ENCODE assay signal across 14 cellular contexts in the genomic region with DNA sequence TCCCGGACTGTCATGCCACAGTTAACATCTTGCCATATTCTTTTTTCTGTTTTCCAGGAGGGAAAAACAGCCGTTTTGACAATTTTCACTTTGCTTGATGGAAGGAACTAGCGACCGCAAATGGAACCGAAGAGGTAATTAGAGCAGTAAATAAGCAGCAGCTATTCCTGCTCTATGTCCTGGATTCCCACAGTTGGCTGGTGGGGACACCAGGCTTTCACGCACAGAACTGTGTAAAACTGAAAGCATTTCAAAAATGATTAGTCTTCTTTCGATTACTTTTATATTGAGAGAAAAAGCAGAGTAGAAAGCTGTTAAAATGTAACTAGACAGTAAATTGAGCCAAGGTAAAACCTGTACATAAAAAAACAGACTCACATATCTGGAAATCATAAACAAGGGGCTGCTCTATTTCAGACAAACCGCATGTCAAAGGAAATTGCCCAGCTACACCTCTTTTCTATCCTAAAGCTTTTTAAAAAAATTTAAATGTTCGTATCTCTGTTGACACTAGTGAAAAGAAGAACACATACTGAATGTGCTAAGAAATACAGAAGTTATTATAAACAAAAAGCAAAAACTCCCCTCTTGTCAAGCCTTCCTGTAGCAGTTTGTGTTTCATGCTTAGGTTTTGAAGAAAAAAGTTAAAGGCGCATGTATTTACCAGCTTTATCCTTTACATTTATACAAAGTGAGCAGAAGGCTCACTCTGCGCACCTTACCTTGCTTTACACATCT.
DNase-seq lines count a peak whose midpoint lies in the region; ATAC-seq and TF ChIP-seq lines count a peak whose summit lies in the region.
"Had no signal": no experiment of that assay in that cellular context is flagged by ENCODE, and none has a peak within 500 bp of the region (broad histone marks: within the 10 kb centered on the region; RNA-seq: fewer than 3 reads in every experiment).

No MANE protein-coding gene starts in this region.

- H3K4me3 Mint-ChIP-seq in progenitor cell of endocrine pancreas (ENCODE audit: low read depth), result no peak overlapping the region

- H3K9me3 Mint-ChIP-seq in progenitor cell of endocrine pancreas (ENCODE audit: low read depth), result no peaks in the 10 kb centered on the region

- H3K27me3 ChIP-seq in OCI-LY1 (ENCODE audit: insufficient read depth, low read length), result no peaks in the 10 kb centered on the region
- H3K27me3 ChIP-seq in effector memory CD4-positive, alpha-beta T cell (replicated peaks; ENCODE audit: control insufficient read depth, insufficient read depth, low read length, poor library complexity, severe bottlenecking), result no peaks in the 10 kb centered on the region
- H3K27me3 ChIP-seq in rectal smooth muscle tissue (ENCODE audit: control insufficient read depth, insufficient read depth, low read length), result no peaks in the 10 kb centered on the region
- H3K27me3 ChIP-seq: adrenal gland had no signal

- no peaks in the 10 kb centered on the region for H3F3A ChIP-seq in OCI-LY1 (ENCODE audit: insufficient read depth, low read length)

- ATAC-seq in GM21515 (IDR thresholded peaks at IDR 0.05; ENCODE audit: unreplicated experiment) (no peak), GM18519 (IDR thresholded peaks at IDR 0.05; ENCODE audit: low FRiP score, unreplicated experiment) (no peak)
- ATAC-seq: PC-3 had no signal

- H3K79me2 ChIP-seq in OCI-LY1 (ENCODE audit: insufficient read depth, low read length), result no peaks in the 10 kb centered on the region

- H3K4me3 ChIP-seq in OCI-LY1 (ENCODE audit: low read depth, low read length, poor library complexity, severe bottlenecking) (no peak overlapping the region), rectal smooth muscle tissue (ENCODE audit: low read length) (no peak overlapping the region)
- peak overlapping the region; percentile 17 for H3K4me3 ChIP-seq in effector memory CD4-positive, alpha-beta T cell (ENCODE audit: insufficient read depth, low read depth, low read length, poor library complexity, severe bottlenecking)

- H3K4me1 Mint-ChIP-seq in progenitor cell of endocrine pancreas (ENCODE audit: low read depth), result no peaks in the 10 kb centered on the region

- H3K9me2 ChIP-seq in OCI-LY1 (ENCODE audit: low read depth, low read length), result no peaks in the 10 kb centered on the region

- H3K9ac ChIP-seq in OCI-LY1 (ENCODE audit: low read length), result peak overlapping the region; percentile 11; the same call in 1 of the 2 replicates
- no peak overlapping the region for H3K9ac ChIP-seq in rectal smooth muscle tissue (ENCODE audit: low read length)

- H3K4me1 ChIP-seq in OCI-LY1 (ENCODE audit: insufficient read depth, low read length, severe bottlenecking), result peaks cover 88% of the 10 kb centered on the region
- peaks cover 41% of the 10 kb centered on the region for H3K4me1 ChIP-seq in effector memory CD4-positive, alpha-beta T cell (ENCODE audit: control insufficient read depth, insufficient read depth, low read length, poor library complexity, severe bottlenecking)
- H3K4me1 ChIP-seq in rectal smooth muscle tissue (ENCODE audit: control insufficient read depth, insufficient read depth, low read length), result peaks cover 81% of the 10 kb centered on the region

- peak overlapping the region; percentile 17; the same call in 1 of the 2 replicates for H3K4me2 ChIP-seq in OCI-LY1 (ENCODE audit: low read length)

- H3K36me3 Mint-ChIP-seq in progenitor cell of endocrine pancreas (ENCODE audit: insufficient read depth), result peaks cover 9% of the 10 kb centered on the region

- DNase-seq in CD1c-positive myeloid dendritic cell (ENCODE audit: extremely low spot score), result peak; percentile 24
- no peak for DNase-seq in effector memory CD4-positive, alpha-beta T cell
- DNase-seq in HK-2 (ENCODE audit: unreplicated experiment), result no peak
- no peak for DNase-seq in progenitor cell of endocrine pancreas (ENCODE audit: low spot score, unreplicated experiment)
- DNase-seq: adrenal gland, DMS79 treated with DMSO at 0.1 percent for 48 hours, islet precursor cell, PC-3, posterior cingulate gyrus had no signal

- H3K36me3 ChIP-seq in OCI-LY1 (ENCODE audit: insufficient read depth, low read length) (peaks cover 27% of the 10 kb centered on the region), rectal smooth muscle tissue (ENCODE audit: control insufficient read depth, insufficient read depth, low read length) (no peaks in the 10 kb centered on the region)
- peaks cover 15% of the 10 kb centered on the region for H3K36me3 ChIP-seq in effector memory CD4-positive, alpha-beta T cell (ENCODE audit: control insufficient read depth, insufficient read depth, low read length)
- H3K36me3 ChIP-seq: adrenal gland had no signal

- H3K9me3 ChIP-seq in OCI-LY1 (ENCODE audit: low read length), result no peaks in the 10 kb centered on the region
- no peaks in the 10 kb centered on the region for H3K9me3 ChIP-seq in effector memory CD4-positive, alpha-beta T cell (ENCODE audit: control insufficient read depth, low read length)
- H3K9me3 ChIP-seq: adrenal gland had no signal

- no peak overlapping the region for H3K27ac Mint-ChIP-seq in progenitor cell of endocrine pancreas

- H3K27ac ChIP-seq in OCI-LY1 (ENCODE audit: low read depth, low read length, poor library complexity, severe bottlenecking) (peak overlapping the region; percentile 64), rectal smooth muscle tissue (ENCODE audit: low read depth, low read length) (peak overlapping the region; percentile 99)
- peak overlapping the region; percentile 72 for H3K27ac ChIP-seq in effector memory CD4-positive, alpha-beta T cell (ENCODE audit: insufficient read depth, low read length, poor library complexity, severe bottlenecking)
- H3K27ac ChIP-seq: epithelial cell of prostate had no signal

- no peak overlapping the region for H2AFZ ChIP-seq in OCI-LY1 (ENCODE audit: low read length)

- TF ChIP-seq CTCF in OCI-LY1 (IDR thresholded peaks at IDR 0.05; ENCODE audit: low read length), result no peak
- TF ChIP-seq CTCF in progenitor cell of endocrine pancreas (IDR thresholded peaks at IDR 0.05; ENCODE audit: unreplicated experiment), result no peak

- H3K27me3 Mint-ChIP-seq in progenitor cell of endocrine pancreas, result no peaks in the 10 kb centered on the region

- no peaks in the 10 kb centered on the region for H4K20me1 ChIP-seq in OCI-LY1 (ENCODE audit: insufficient read depth, low read length)
